In genomic region chr19:10193666-10194499, GRCh38 we compare ENCODE assay signal across 1 cellular context.
TF ChIP-seq lines count a peak whose summit lies in the region.

No MANE protein-coding gene starts in this region.

TF ChIP-seq in HepG2, 621 proteins besides CTCF, POLR2A, EP300 and RAD21 (continued from another document and continues in another):
- TF ChIP-seq ZBTB26 (CRISPR knock-in tag; IDR thresholded peaks at IDR 0.05; ENCODE audit: borderline replicate concordance): no peak
- TF ChIP-seq TFDP1 (CRISPR knock-in tag; IDR thresholded peaks at IDR 0.05; ENCODE audit: borderline replicate concordance): no peak
- TF ChIP-seq, protein P1, sequence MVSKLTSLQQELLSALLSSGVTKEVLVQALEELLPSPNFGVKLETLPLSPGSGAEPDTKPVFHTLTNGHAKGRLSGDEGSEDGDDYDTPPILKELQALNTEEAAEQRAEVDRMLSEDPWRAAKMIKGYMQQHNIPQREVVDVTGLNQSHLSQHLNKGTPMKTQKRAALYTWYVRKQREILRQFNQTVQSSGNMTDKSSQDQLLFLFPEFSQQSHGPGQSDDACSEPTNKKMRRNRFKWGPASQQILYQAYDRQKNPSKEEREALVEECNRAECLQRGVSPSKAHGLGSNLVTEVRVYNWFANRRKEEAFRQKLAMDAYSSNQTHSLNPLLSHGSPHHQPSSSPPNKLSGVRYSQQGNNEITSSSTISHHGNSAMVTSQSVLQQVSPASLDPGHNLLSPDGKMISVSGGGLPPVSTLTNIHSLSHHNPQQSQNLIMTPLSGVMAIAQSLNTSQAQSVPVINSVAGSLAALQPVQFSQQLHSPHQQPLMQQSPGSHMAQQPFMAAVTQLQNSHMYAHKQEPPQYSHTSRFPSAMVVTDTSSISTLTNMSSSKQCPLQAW (CRISPR knock-in tag; IDR thresholded peaks at IDR 0.05): no peak
- TF ChIP-seq ARID2 (CRISPR knock-in tag; IDR thresholded peaks at IDR 0.05; ENCODE audit: borderline replicate concordance): no peak
- 0 out of 2 replicates have a peak, but pooled peaks have one; percentile 26 for TF ChIP-seq ZNF296 (CRISPR knock-in tag; conservative IDR thresholded peaks at IDR 0.05)
- TF ChIP-seq ZNF891 (CRISPR knock-in tag; IDR thresholded peaks at IDR 0.05): no peak
- TF ChIP-seq MTA1 (CRISPR knock-in tag; IDR thresholded peaks at IDR 0.05; ENCODE audit: borderline replicate concordance): no peak
- TF ChIP-seq PHF8 (CRISPR knock-in tag; IDR thresholded peaks at IDR 0.05): peak; percentile 82
- TF ChIP-seq ZNF879 (CRISPR knock-in tag; IDR thresholded peaks at IDR 0.05): no peak
- TF ChIP-seq HDAC2 (CRISPR knock-in tag; IDR thresholded peaks at IDR 0.05): no peak
- TF ChIP-seq HNRNPH1 (optimal IDR thresholded peaks at IDR 0.05; ENCODE audit: low read depth, low read length): no peak
- TF ChIP-seq NCOA2 (CRISPR knock-in tag; IDR thresholded peaks at IDR 0.05): no peak
- TF ChIP-seq CSRNP1 (CRISPR knock-in tag; IDR thresholded peaks at IDR 0.05): peak; percentile 35; the same call in 1 of the 2 replicates
- no peak for TF ChIP-seq CCAR2 (optimal IDR thresholded peaks at IDR 0.05; ENCODE audit: low read depth, low read length)
- TF ChIP-seq HIVEP1 (CRISPR knock-in tag; IDR thresholded peaks at IDR 0.05): no peak
- 0 out of 2 replicates have a peak, but pooled peaks have one; percentile 64 for TF ChIP-seq GLI4 (CRISPR knock-in tag; IDR thresholded peaks at IDR 0.05; ENCODE audit: borderline replicate concordance)
- no peak for TF ChIP-seq ZNF7 (CRISPR knock-in tag; IDR thresholded peaks at IDR 0.05)
- TF ChIP-seq KLF12 (CRISPR knock-in tag; IDR thresholded peaks at IDR 0.05; ENCODE audit: borderline replicate concordance): no peak
- TF ChIP-seq, protein P2, sequence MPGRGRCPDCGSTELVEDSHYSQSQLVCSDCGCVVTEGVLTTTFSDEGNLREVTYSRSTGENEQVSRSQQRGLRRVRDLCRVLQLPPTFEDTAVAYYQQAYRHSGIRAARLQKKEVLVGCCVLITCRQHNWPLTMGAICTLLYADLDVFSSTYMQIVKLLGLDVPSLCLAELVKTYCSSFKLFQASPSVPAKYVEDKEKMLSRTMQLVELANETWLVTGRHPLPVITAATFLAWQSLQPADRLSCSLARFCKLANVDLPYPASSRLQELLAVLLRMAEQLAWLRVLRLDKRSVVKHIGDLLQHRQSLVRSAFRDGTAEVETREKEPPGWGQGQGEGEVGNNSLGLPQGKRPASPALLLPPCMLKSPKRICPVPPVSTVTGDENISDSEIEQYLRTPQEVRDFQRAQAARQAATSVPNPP (CRISPR knock-in tag; IDR thresholded peaks at IDR 0.05): 0 out of 2 replicates have a peak, but pooled peaks have one; percentile 7
- no peak for TF ChIP-seq NFIC (IDR thresholded peaks at IDR 0.05; ENCODE audit: low read length)
- no peak; the same call in 1 of the 2 replicates for TF ChIP-seq GABPA (IDR thresholded peaks at IDR 0.05; ENCODE audit: low read depth, low read length)
- peak; percentile 89 for TF ChIP-seq GABPA (CRISPR knock-in tag; IDR thresholded peaks at IDR 0.05; ENCODE audit: low read depth)
- 0 out of 2 replicates have a peak, but pooled peaks have one; percentile 23 for TF ChIP-seq RXRA (CRISPR knock-in tag; IDR thresholded peaks at IDR 0.05)
- TF ChIP-seq ZNF782 (CRISPR knock-in tag; IDR thresholded peaks at IDR 0.05; ENCODE audit: borderline replicate concordance): peak; percentile 47; the same call in 1 of the 2 replicates
- peak; percentile 42; the same call in 1 of the 2 replicates for TF ChIP-seq FOXJ3 (CRISPR knock-in tag; IDR thresholded peaks at IDR 0.05; ENCODE audit: borderline replicate concordance)
- TF ChIP-seq BRCA1 (CRISPR knock-in tag; IDR thresholded peaks at IDR 0.05): 0 out of 2 replicates have a peak, but pooled peaks have one; percentile 84
- no peak for TF ChIP-seq NAIF1 (CRISPR knock-in tag; IDR thresholded peaks at IDR 0.05; ENCODE audit: borderline replicate concordance)
- TF ChIP-seq FUBP1 (CRISPR knock-in tag; IDR thresholded peaks at IDR 0.05; ENCODE audit: borderline replicate concordance): no peak
- TF ChIP-seq, protein P3, sequence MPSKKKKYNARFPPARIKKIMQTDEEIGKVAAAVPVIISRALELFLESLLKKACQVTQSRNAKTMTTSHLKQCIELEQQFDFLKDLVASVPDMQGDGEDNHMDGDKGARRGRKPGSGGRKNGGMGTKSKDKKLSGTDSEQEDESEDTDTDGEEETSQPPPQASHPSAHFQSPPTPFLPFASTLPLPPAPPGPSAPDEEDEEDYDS (CRISPR knock-in tag; IDR thresholded peaks at IDR 0.05): no peak
- TF ChIP-seq, protein P4, sequence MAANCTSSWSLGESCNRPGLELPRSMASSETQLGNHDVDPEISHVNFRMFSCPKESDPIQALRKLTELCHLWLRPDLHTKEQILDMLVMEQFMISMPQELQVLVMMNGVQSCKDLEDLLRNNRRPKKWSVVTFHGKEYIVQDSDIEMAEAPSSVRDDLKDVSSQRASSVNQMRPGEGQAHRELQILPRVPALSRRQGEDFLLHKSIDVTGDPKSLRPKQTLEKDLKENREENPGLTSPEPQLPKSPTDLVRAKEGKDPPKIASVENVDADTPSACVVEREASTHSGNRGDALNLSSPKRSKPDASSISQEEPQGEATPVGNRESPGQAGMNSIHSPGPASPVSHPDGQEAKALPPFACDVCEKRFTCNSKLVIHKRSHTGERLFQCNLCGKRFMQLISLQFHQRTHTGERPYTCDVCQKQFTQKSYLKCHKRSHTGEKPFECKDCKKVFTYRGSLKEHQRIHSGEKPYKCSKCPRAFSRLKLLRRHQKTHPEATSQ (CRISPR knock-in tag; IDR thresholded peaks at IDR 0.05; ENCODE audit: borderline replicate concordance): no peak
- TF ChIP-seq POLR2G (IDR thresholded peaks at IDR 0.05; ENCODE audit: low read depth, low read length): no peak
- no peak for TF ChIP-seq TCF7L2 (IDR thresholded peaks at IDR 0.05; ENCODE audit: low read depth, low read length)
- peak; percentile 6; the same call in 1 of the 2 replicates for TF ChIP-seq TOPORS (CRISPR knock-in tag; IDR thresholded peaks at IDR 0.05)
- TF ChIP-seq NR1H2 (CRISPR knock-in tag; IDR thresholded peaks at IDR 0.05; ENCODE audit: borderline replicate concordance, low read depth): no peak
- peak; percentile 9 for TF ChIP-seq RBM39 (IDR thresholded peaks at IDR 0.05; ENCODE audit: low read depth, low read length, poor library complexity, severe bottlenecking)
- TF ChIP-seq ESRRA (CRISPR knock-in tag; IDR thresholded peaks at IDR 0.05; ENCODE audit: low read depth): no peak
- TF ChIP-seq NFIB (CRISPR knock-in tag; IDR thresholded peaks at IDR 0.05; ENCODE audit: borderline replicate concordance): no peak
- TF ChIP-seq TBP (CRISPR knock-in tag; IDR thresholded peaks at IDR 0.05): no peak
- no peak for TF ChIP-seq GTF2F1 (IDR thresholded peaks at IDR 0.05; ENCODE audit: low read length)
- no peak for TF ChIP-seq ZNF251 (CRISPR knock-in tag; IDR thresholded peaks at IDR 0.05)
- TF ChIP-seq ZNF567 (CRISPR knock-in tag; IDR thresholded peaks at IDR 0.05; ENCODE audit: borderline replicate concordance): no peak
- peak; percentile 52; the same call in 1 of the 2 replicates for TF ChIP-seq ZNF180 (CRISPR knock-in tag; IDR thresholded peaks at IDR 0.05; ENCODE audit: borderline replicate concordance, low read depth)
- no peak for TF ChIP-seq ZNF432 (CRISPR knock-in tag; IDR thresholded peaks at IDR 0.05; ENCODE audit: borderline replicate concordance)
- TF ChIP-seq ZNF362 (CRISPR knock-in tag; IDR thresholded peaks at IDR 0.05; ENCODE audit: borderline replicate concordance): no peak; the same call in 1 of the 2 replicates
- peak; percentile 27; the same call in 1 of the 2 replicates for TF ChIP-seq NFKB2 (CRISPR knock-in tag; IDR thresholded peaks at IDR 0.05; ENCODE audit: borderline replicate concordance)
- TF ChIP-seq MYC (CRISPR knock-in tag; IDR thresholded peaks at IDR 0.05; ENCODE audit: borderline replicate concordance): peak; percentile 19; the same call in 1 of the 2 replicates
- no peak for TF ChIP-seq ZFP62 (CRISPR knock-in tag; IDR thresholded peaks at IDR 0.05)
- TF ChIP-seq GZF1 (CRISPR knock-in tag; IDR thresholded peaks at IDR 0.05): no peak
- peak; percentile 31; the same call in 1 of the 2 replicates for TF ChIP-seq JUND (CRISPR knock-in tag; IDR thresholded peaks at IDR 0.05)
- no peak for TF ChIP-seq KDM3A (CRISPR knock-in tag; IDR thresholded peaks at IDR 0.05; ENCODE audit: low read depth)
- no peak for TF ChIP-seq U2AF1 (optimal IDR thresholded peaks at IDR 0.05; ENCODE audit: low read depth, low read length)
- no peak for TF ChIP-seq ZKSCAN1 (IDR thresholded peaks at IDR 0.05; ENCODE audit: low read length)
- 0 out of 2 replicates have a peak, but pooled peaks have one; percentile 5 for TF ChIP-seq ZSCAN31 (CRISPR knock-in tag; IDR thresholded peaks at IDR 0.05; ENCODE audit: low read depth)
- TF ChIP-seq ZNF83 (CRISPR knock-in tag; IDR thresholded peaks at IDR 0.05; ENCODE audit: borderline replicate concordance): no peak
- TF ChIP-seq ZNF616 (CRISPR knock-in tag; IDR thresholded peaks at IDR 0.05; ENCODE audit: low read depth): no peak
- no peak for TF ChIP-seq CREM (IDR thresholded peaks at IDR 0.05)
- no peak for TF ChIP-seq CREM (CRISPR knock-in tag; IDR thresholded peaks at IDR 0.05)
- no peak for TF ChIP-seq SMAD9 (CRISPR knock-in tag; IDR thresholded peaks at IDR 0.05)
- no peak for TF ChIP-seq ZFP36 (IDR thresholded peaks at IDR 0.05; ENCODE audit: borderline replicate concordance, low read depth, low read length, partially characterized antibody)
- TF ChIP-seq, protein P5, sequence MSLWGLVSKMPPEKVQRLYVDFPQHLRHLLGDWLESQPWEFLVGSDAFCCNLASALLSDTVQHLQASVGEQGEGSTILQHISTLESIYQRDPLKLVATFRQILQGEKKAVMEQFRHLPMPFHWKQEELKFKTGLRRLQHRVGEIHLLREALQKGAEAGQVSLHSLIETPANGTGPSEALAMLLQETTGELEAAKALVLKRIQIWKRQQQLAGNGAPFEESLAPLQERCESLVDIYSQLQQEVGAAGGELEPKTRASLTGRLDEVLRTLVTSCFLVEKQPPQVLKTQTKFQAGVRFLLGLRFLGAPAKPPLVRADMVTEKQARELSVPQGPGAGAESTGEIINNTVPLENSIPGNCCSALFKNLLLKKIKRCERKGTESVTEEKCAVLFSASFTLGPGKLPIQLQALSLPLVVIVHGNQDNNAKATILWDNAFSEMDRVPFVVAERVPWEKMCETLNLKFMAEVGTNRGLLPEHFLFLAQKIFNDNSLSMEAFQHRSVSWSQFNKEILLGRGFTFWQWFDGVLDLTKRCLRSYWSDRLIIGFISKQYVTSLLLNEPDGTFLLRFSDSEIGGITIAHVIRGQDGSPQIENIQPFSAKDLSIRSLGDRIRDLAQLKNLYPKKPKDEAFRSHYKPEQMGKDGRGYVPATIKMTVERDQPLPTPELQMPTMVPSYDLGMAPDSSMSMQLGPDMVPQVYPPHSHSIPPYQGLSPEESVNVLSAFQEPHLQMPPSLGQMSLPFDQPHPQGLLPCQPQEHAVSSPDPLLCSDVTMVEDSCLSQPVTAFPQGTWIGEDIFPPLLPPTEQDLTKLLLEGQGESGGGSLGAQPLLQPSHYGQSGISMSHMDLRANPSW (CRISPR knock-in tag; IDR thresholded peaks at IDR 0.05; ENCODE audit: borderline replicate concordance): 0 out of 2 replicates have a peak, but pooled peaks have one; percentile 4
